Comparison of ENCODE assay signal across 19 cellular contexts in genomic region chr7:40676220-40676619, GRCh38.
DNase-seq lines count a peak whose midpoint lies in the region; FAIRE-seq and TF ChIP-seq lines count a peak whose summit lies in the region.
"Had no signal": no experiment of that assay in that cellular context is flagged by ENCODE, and none has a peak within 500 bp of the region (broad histone marks: within the 10 kb centered on the region; RNA-seq: fewer than 3 reads in every experiment).

No MANE protein-coding gene starts in this region.

- DNase-seq in LoVo (ENCODE audit: low spot score) (peak; percentile 54), RPMI7951 (ENCODE audit: low read depth) (peak; percentile 39), bronchial epithelial cell (ENCODE audit: low read depth) (peak; percentile 57), NCI-H524 (lab: John Stamatoyannopoulos, UW) (no peak), SIG-M5 (lab: John Stamatoyannopoulos, UW) (no peak), ecto neural progenitor cell (ENCODE audit: low spot score) (no peak)
- DNase-seq in activated CD8-positive, alpha-beta memory T cell treated with anti-CD3 and anti-CD28 coated beads, Interleukin-2, amount 50 U/mL, for 4 hours: no peak
- DNase-seq: ACHN; BE2C; C1 segment of cervical spinal cord; Caco-2; CD4-positive, CD25-positive, alpha-beta regulatory T cell; CD8-positive, alpha-beta memory T cell; H9 had no signal

- no peak for TF ChIP-seq CTCF in bronchial epithelial cell (IDR thresholded peaks at IDR 0.05; ENCODE audit: insufficient read depth, low read length, severe bottlenecking)

- no peaks in the 10 kb centered on the region for H3K36me3 ChIP-seq in bronchial epithelial cell (ENCODE audit: control insufficient read depth, insufficient read depth, low read length)
- H3K36me3 ChIP-seq: BE2C had no signal

- no peaks in the 10 kb centered on the region for H3K27me3 ChIP-seq in bronchial epithelial cell (ENCODE audit: control insufficient read depth, insufficient read depth, low read length)
- H3K27me3 ChIP-seq: BE2C had no signal

- no peak for FAIRE-seq in bronchial epithelial cell (lab: Jason Lieb, UNC)
- FAIRE-seq: A204.1, D721Med, G401.6, GM12891, H1 had no signal

- no peak overlapping the region for H3K4me3 ChIP-seq in bronchial epithelial cell (ENCODE audit: low read depth, low read length)

Comparison
In these comparisons a context has a peak if more than half of its experiments do, and no peak if none do; other contexts are left out.
1. DNase-seq: peak in LoVo (single experiment), RPMI7951 (single experiment) and bronchial epithelial cell (single experiment); none in NCI-H524 (0 of 2), SIG-M5 (single experiment), ecto neural progenitor cell (single experiment) and activated CD8-positive, alpha-beta memory T cell treated with anti-CD3 and anti-CD28 coated beads, Interleukin-2, amount 50 U/mL, for 4 hours (single experiment).